Comparison of ENCODE assay signal across 8 cellular contexts in the genomic region with DNA sequence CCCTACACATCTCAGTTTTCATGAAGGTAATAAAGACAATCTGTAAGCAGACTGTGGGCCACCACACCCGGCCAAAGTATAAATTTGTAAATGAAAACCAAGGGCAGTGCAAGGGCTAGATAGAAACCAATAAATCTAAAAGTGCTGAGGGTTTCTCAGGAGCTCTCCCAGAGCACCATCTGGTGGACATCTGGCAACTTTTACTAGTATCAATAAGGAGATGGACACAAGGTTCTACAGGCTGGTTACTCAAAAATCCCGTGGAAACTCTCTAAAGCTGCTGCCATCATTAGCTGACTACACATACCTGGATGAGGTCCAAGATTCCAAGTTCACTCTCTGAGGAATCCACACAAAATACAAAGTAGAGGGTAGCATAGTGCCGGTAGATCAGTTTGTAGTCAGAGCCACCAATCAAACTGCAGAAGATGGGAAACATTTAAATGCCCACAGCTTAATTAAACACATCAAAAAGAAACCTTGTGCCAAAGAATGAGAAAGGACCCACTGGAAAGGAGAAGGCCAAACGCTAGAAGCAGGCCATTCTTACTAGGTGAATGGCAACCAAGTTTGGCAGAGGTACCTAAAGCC. TPM values are rescaled to one million over a fixed set of nuclear protein-coding genes. Genes with fewer than 3 reads are reported as not detected.
DNase-seq lines count a peak whose midpoint lies in the region; ATAC-seq and TF ChIP-seq lines count a peak whose summit lies in the region.

No MANE protein-coding gene starts in this region.

- TF ChIP-seq CTCF in VCaP (conservative IDR thresholded peaks at IDR 0.05) (peak; percentile 94), upper lobe of left lung (IDR thresholded peaks at IDR 0.05) (no peak)

- in situ Hi-C loops in Caki2 (cut with HindIII; ENCODE audit: low pct_unique_long_range_greater_than_20kb, low sequenced_read_pairs), result no loop called here

- H3K36me3 ChIP-seq in upper lobe of left lung, result peaks cover 17 to 58% (median 33%) of the 10 kb centered on the region in 4 donors

- DNase-seq in Caki2 (ENCODE audit: low read depth) (peak; percentile 41), HuH-7 (ENCODE audit: low spot score) (peak; percentile 37), left kidney (ENCODE audit: low read depth, low spot score) (peak; percentile 61), upper lobe of left lung (no peak), right cardiac atrium (no peak)
- DNase-seq in stimulated activated CD4-positive, alpha-beta T cell treated with anti-CD3 and anti-CD28 coated beads, Interleukin-1b, Interleukin-23, amount 100 ng/mL, for 48 hours, result no peak

- WGBS in upper lobe of left lung, 2 donors, result 71 to 72% methylated on average over 4 of the region's 4 CpGs
- 64% methylated on average over 4 of the region's 4 CpGs for WGBS in right cardiac atrium

- H3K4me3 ChIP-seq in upper lobe of left lung, result no peak overlapping the region
- H3K4me3 ChIP-seq in right cardiac atrium (ENCODE audit: low read length), result no peak overlapping the region

- no peak overlapping the region for H3K27ac ChIP-seq in VCaP
- H3K27ac ChIP-seq in upper lobe of left lung, result no peak overlapping the region
- H3K27ac ChIP-seq in right cardiac atrium (ENCODE audit: low read length), result no peak overlapping the region

- no peak for TF ChIP-seq EP300 in upper lobe of left lung (IDR thresholded peaks at IDR 0.05)

- no peaks in the 10 kb centered on the region for H3K27me3 ChIP-seq in upper lobe of left lung
- no peaks in the 10 kb centered on the region for H3K27me3 ChIP-seq in right cardiac atrium (ENCODE audit: control insufficient read depth, insufficient read depth)

- ATAC-seq in HG03196 (IDR thresholded peaks at IDR 0.05; ENCODE audit: unreplicated experiment) (no peak), upper lobe of left lung (ENCODE audit: low FRiP score in 2 of 2) (no peak), right cardiac atrium (no peak)

- H3K9me3 ChIP-seq in upper lobe of left lung (no peaks in the 10 kb centered on the region), right cardiac atrium (ENCODE audit: control insufficient read depth, low read length) (no peaks in the 10 kb centered on the region)

- H3K4me1 ChIP-seq in upper lobe of left lung (peaks cover 7 to 14% (median 13%) of the 10 kb centered on the region in 4 donors), right cardiac atrium (ENCODE audit: control insufficient read depth, insufficient read depth, low read length) (no peaks in the 10 kb centered on the region)

- intact Hi-C loops in right cardiac atrium (cut with DNase I), result no loop called here

- TF ChIP-seq POLR2A in upper lobe of left lung (IDR thresholded peaks at IDR 0.05), result no peak

RNA-seq across cellular contexts. Expression of a gene that starts 5.5 kb away (rescaled TPM):
- 94.2 and 123 TPM in 2 replicates for total RNA-seq in Caki2 (2014; rRNA removed; shearing (Covaris generic); ENCODE audit: low replicate concordance)
- total RNA-seq in upper lobe of left lung, result 10 to 100 TPM; 19.6 to 46.1 (median 28.9) TPM
- total RNA-seq in right cardiac atrium, result 10 to 100 TPM; 38.5 to 42.6 (median 40.4) TPM
- polyA plus RNA-seq in right cardiac atrium, result 28.8 TPM

RNA-seq across cellular contexts. Expression of a gene that starts 24.4 kb away (rescaled TPM):
- total RNA-seq in Caki2 (2014; rRNA removed; shearing (Covaris generic); ENCODE audit: low replicate concordance), result 10.8 and 16.4 TPM in 2 replicates
- total RNA-seq in upper lobe of left lung (10 to 100 TPM; 24.9 to 56.6 (median 35.1) TPM), right cardiac atrium (10 to 100 TPM; 12.3 to 16.0 (median 13.1) TPM)
- 10.1 TPM for polyA plus RNA-seq in right cardiac atrium

Comparison
In these comparisons a context has a peak if more than half of its experiments do, and no peak if none do; other contexts are left out.
1. DNase-seq: peak in Caki2 (single experiment), HuH-7 (single experiment) and left kidney (single experiment); none in upper lobe of left lung (0 of 2), stimulated activated CD4-positive, alpha-beta T cell treated with anti-CD3 and anti-CD28 coated beads, Interleukin-1b, Interleukin-23, amount 100 ng/mL, for 48 hours (single experiment) and right cardiac atrium (0 of 3).